ENCODE assay signal across 8 cellular contexts in genomic region chr6:79078057-79078969, GRCh38. TPM values are rescaled to one million over a fixed set of nuclear protein-coding genes. Genes with fewer than 3 reads are reported as not detected.
DNase-seq lines count a peak whose midpoint lies in the region; ATAC-seq, FAIRE-seq and TF ChIP-seq lines count a peak whose summit lies in the region.

PHIP (minus strand) TSS chr6:79078254; CDS start chr6:79078068, 186 bp downstream.

- TF ChIP-seq CTCF in right atrium auricular region (IDR thresholded peaks at IDR 0.05), result no peak

- H3K36me3 ChIP-seq in right atrium auricular region, result no peaks in the 10 kb centered on the region

- no peaks in the 10 kb centered on the region for H3K27me3 ChIP-seq in right atrium auricular region

- ATAC-seq in GM18505 (IDR thresholded peaks at IDR 0.05; ENCODE audit: unreplicated experiment), result peak; percentile 67
- peak; percentile 78 for ATAC-seq in HG02970 (IDR thresholded peaks at IDR 0.05; ENCODE audit: low FRiP score, unreplicated experiment)

- DNase-seq in NCI-H187 treated with DMSO at 0.1 percent for 48 hours (lab: John Stamatoyannopoulos, UW), result peak; percentile 61
- peak; percentile 85 to 99 (median 90) for DNase-seq in T-helper 2 cell
- peak; percentile 94 for DNase-seq in right atrium auricular region (ENCODE audit: low spot score)
- peak; percentile 96 for DNase-seq in pulmonary artery endothelial cell (ENCODE audit: low read depth, low spot score)
- peak; percentile 70 for DNase-seq in urothelium cell line (ENCODE audit: low spot score)

- peak; percentile 73 for TF ChIP-seq POLR2A in GM18505 (IDR thresholded peaks at IDR 0.05; ENCODE audit: borderline replicate concordance, extremely low read depth, insufficient read depth, insufficient read length)

- H3K9me3 ChIP-seq in right atrium auricular region, result no peaks in the 10 kb centered on the region

- peak within 1 kb of the TSS; percentile 91 to 93 for H3K4me3 ChIP-seq in right atrium auricular region

- H3K27ac ChIP-seq in angular gyrus (ENCODE audit: low read depth, low read length) (peak within 1 kb of the TSS; percentile 98), right atrium auricular region (peak within 1 kb of the TSS; percentile 99)

- peaks cover 0 to 37% of the 10 kb centered on the region in 2 donors for H3K4me1 ChIP-seq in right atrium auricular region

- no peak for FAIRE-seq in urothelium cell line (lab: Jason Lieb, UNC)

RNA-seq across cellular contexts. Expression of gene PHIP, which starts in this region (rescaled TPM):
- 10 to 100 TPM; 15.2 to 15.3 TPM for total RNA-seq in right atrium auricular region
- total RNA-seq in pulmonary artery endothelial cell, result 19.0 and 31.9 TPM in 2 replicates

Comparison
In these comparisons a context has a peak if more than half of its experiments do, and no peak if none do; other contexts are left out.
1. Peak in every context shown above with its lines: DNase-seq, ATAC-seq, H3K4me3 ChIP-seq and H3K27ac ChIP-seq.